1 cellular context compared by ENCODE assay signal in the genomic region with DNA sequence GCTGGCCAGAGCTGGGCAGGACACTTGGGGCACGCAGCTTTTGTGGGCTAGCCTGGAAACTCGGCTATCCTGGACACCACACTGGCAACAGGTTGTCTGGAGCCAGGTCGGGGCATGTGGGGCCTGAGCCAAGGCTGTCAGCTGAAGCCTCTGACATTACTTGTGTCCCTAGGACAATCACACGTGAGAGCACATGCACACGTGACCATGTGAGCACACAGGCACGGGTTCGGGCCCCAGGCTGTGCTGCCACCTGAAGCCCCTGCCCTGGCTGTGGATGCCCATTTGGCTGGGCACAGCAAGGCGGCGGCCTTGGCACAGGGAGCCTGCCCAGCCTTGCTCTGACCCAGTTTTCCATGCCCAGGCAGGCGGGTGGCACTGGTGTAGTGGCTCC.
TF ChIP-seq lines count a peak whose summit lies in the region.

No MANE protein-coding gene starts in this region.

TF ChIP-seq in HepG2, 621 proteins besides CTCF, POLR2A, EP300 and RAD21 (continued from another document):
- TF ChIP-seq, protein P1, sequence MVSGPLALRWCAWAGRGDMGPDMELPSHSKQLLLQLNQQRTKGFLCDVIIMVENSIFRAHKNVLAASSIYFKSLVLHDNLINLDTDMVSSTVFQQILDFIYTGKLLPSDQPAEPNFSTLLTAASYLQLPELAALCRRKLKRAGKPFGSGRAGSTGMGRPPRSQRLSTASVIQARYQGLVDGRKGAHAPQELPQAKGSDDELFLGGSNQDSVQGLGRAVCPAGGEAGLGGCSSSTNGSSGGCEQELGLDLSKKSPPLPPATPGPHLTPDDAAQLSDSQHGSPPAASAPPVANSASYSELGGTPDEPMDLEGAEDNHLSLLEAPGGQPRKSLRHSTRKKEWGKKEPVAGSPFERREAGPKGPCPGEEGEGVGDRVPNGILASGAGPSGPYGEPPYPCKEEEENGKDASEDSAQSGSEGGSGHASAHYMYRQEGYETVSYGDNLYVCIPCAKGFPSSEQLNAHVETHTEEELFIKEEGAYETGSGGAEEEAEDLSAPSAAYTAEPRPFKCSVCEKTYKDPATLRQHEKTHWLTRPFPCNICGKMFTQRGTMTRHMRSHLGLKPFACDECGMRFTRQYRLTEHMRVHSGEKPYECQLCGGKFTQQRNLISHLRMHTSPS (CRISPR knock-in tag; IDR thresholded peaks at IDR 0.05; ENCODE audit: low read depth) = no peak; the same call in 1 of the 2 replicates
- TF ChIP-seq, protein P2, sequence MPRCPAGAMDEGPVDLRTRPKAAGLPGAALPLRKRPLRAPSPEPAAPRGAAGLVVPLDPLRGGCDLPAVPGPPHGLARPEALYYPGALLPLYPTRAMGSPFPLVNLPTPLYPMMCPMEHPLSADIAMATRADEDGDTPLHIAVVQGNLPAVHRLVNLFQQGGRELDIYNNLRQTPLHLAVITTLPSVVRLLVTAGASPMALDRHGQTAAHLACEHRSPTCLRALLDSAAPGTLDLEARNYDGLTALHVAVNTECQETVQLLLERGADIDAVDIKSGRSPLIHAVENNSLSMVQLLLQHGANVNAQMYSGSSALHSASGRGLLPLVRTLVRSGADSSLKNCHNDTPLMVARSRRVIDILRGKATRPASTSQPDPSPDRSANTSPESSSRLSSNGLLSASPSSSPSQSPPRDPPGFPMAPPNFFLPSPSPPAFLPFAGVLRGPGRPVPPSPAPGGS (CRISPR knock-in tag; IDR thresholded peaks at IDR 0.05) = no peak
- no peak for TF ChIP-seq ZNF136 (CRISPR knock-in tag; IDR thresholded peaks at IDR 0.05; ENCODE audit: low read depth)
- TF ChIP-seq MAFK (conservative IDR thresholded peaks at IDR 0.05 in 1 of 2, IDR thresholded peaks at IDR 0.05 in 1 of 2; ENCODE audit: low read length in 2 of 2) = no peak
- TF ChIP-seq, protein P3, sequence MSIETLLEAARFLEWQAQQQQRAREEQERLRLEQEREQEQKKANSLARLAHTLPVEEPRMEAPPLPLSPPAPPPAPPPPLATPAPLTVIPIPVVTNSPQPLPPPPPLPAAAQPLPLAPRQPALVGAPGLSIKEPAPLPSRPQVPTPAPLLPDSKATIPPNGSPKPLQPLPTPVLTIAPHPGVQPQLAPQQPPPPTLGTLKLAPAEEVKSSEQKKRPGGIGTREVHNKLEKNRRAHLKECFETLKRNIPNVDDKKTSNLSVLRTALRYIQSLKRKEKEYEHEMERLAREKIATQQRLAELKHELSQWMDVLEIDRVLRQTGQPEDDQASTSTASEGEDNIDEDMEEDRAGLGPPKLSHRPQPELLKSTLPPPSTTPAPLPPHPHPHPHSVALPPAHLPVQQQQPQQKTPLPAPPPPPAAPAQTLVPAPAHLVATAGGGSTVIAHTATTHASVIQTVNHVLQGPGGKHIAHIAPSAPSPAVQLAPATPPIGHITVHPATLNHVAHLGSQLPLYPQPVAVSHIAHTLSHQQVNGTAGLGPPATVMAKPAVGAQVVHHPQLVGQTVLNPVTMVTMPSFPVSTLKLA (IDR thresholded peaks at IDR 0.05) = peak; percentile 44
- TF ChIP-seq, protein P4, sequence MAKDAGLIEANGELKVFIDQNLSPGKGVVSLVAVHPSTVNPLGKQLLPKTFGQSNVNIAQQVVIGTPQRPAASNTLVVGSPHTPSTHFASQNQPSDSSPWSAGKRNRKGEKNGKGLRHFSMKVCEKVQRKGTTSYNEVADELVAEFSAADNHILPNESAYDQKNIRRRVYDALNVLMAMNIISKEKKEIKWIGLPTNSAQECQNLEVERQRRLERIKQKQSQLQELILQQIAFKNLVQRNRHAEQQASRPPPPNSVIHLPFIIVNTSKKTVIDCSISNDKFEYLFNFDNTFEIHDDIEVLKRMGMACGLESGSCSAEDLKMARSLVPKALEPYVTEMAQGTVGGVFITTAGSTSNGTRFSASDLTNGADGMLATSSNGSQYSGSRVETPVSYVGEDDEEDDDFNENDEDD (CRISPR knock-in tag; IDR thresholded peaks at IDR 0.05; ENCODE audit: borderline replicate concordance) = 0 out of 2 replicates have a peak, but pooled peaks have one; percentile 31
- no peak for TF ChIP-seq ZFP90 (CRISPR knock-in tag; IDR thresholded peaks at IDR 0.05; ENCODE audit: borderline replicate concordance)
- TF ChIP-seq, protein P5, sequence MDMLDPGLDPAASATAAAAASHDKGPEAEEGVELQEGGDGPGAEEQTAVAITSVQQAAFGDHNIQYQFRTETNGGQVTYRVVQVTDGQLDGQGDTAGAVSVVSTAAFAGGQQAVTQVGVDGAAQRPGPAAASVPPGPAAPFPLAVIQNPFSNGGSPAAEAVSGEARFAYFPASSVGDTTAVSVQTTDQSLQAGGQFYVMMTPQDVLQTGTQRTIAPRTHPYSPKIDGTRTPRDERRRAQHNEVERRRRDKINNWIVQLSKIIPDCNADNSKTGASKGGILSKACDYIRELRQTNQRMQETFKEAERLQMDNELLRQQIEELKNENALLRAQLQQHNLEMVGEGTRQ (IDR thresholded peaks at IDR 0.05; ENCODE audit: low read depth, low read length) = peak; percentile 84
- TF ChIP-seq, protein P5 (CRISPR knock-in tag; IDR thresholded peaks at IDR 0.05; ENCODE audit: borderline replicate concordance) = peak; percentile 85; the same call in 1 of the 2 replicates
- TF ChIP-seq, protein P6, sequence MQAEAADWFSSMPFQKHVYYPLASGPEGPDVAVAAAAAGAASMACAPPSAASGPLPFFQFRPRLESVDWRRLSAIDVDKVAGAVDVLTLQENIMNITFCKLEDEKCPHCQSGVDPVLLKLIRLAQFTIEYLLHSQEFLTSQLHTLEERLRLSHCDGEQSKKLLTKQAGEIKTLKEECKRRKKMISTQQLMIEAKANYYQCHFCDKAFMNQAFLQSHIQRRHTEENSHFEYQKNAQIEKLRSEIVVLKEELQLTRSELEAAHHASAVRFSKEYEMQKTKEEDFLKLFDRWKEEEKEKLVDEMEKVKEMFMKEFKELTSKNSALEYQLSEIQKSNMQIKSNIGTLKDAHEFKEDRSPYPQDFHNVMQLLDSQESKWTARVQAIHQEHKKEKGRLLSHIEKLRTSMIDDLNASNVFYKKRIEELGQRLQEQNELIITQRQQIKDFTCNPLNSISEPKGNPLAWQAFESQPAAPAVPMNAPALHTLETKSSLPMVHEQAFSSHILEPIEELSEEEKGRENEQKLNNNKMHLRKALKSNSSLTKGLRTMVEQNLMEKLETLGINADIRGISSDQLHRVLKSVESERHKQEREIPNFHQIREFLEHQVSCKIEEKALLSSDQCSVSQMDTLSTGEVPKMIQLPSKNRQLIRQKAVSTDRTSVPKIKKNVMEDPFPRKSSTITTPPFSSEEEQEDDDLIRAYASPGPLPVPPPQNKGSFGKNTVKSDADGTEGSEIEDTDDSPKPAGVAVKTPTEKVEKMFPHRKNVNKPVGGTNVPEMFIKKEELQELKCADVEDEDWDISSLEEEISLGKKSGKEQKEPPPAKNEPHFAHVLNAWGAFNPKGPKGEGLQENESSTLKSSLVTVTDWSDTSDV (CRISPR knock-in tag; IDR thresholded peaks at IDR 0.05) = no peak
- no peak for TF ChIP-seq RBAK (CRISPR knock-in tag; IDR thresholded peaks at IDR 0.05)
- TF ChIP-seq ZNF24 (IDR thresholded peaks at IDR 0.05) = no peak
- no peak for TF ChIP-seq CREM (IDR thresholded peaks at IDR 0.05)
- no peak for TF ChIP-seq CREM (CRISPR knock-in tag; IDR thresholded peaks at IDR 0.05)
- TF ChIP-seq MATR3 (CRISPR knock-in tag; IDR thresholded peaks at IDR 0.05) = no peak
- no peak for TF ChIP-seq GATAD1 (CRISPR knock-in tag; IDR thresholded peaks at IDR 0.05)
- TF ChIP-seq, protein P7, sequence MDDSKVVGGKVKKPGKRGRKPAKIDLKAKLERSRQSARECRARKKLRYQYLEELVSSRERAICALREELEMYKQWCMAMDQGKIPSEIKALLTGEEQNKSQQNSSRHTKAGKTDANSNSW (CRISPR knock-in tag; IDR thresholded peaks at IDR 0.05; ENCODE audit: borderline replicate concordance) = no peak
- no peak for TF ChIP-seq ZMYM2 (CRISPR knock-in tag; IDR thresholded peaks at IDR 0.05)
- TF ChIP-seq MYC (CRISPR knock-in tag; IDR thresholded peaks at IDR 0.05; ENCODE audit: borderline replicate concordance) = 0 out of 2 replicates have a peak, but pooled peaks have one; percentile 32
- TF ChIP-seq TEAD3 (CRISPR knock-in tag; optimal IDR thresholded peaks at IDR 0.05; ENCODE audit: borderline replicate concordance) = peak; percentile 20
- no peak for TF ChIP-seq ZNF451 (CRISPR knock-in tag; IDR thresholded peaks at IDR 0.05)
- TF ChIP-seq MAFF (IDR thresholded peaks at IDR 0.05; ENCODE audit: low read depth, low read length) = no peak
- TF ChIP-seq, protein P8, sequence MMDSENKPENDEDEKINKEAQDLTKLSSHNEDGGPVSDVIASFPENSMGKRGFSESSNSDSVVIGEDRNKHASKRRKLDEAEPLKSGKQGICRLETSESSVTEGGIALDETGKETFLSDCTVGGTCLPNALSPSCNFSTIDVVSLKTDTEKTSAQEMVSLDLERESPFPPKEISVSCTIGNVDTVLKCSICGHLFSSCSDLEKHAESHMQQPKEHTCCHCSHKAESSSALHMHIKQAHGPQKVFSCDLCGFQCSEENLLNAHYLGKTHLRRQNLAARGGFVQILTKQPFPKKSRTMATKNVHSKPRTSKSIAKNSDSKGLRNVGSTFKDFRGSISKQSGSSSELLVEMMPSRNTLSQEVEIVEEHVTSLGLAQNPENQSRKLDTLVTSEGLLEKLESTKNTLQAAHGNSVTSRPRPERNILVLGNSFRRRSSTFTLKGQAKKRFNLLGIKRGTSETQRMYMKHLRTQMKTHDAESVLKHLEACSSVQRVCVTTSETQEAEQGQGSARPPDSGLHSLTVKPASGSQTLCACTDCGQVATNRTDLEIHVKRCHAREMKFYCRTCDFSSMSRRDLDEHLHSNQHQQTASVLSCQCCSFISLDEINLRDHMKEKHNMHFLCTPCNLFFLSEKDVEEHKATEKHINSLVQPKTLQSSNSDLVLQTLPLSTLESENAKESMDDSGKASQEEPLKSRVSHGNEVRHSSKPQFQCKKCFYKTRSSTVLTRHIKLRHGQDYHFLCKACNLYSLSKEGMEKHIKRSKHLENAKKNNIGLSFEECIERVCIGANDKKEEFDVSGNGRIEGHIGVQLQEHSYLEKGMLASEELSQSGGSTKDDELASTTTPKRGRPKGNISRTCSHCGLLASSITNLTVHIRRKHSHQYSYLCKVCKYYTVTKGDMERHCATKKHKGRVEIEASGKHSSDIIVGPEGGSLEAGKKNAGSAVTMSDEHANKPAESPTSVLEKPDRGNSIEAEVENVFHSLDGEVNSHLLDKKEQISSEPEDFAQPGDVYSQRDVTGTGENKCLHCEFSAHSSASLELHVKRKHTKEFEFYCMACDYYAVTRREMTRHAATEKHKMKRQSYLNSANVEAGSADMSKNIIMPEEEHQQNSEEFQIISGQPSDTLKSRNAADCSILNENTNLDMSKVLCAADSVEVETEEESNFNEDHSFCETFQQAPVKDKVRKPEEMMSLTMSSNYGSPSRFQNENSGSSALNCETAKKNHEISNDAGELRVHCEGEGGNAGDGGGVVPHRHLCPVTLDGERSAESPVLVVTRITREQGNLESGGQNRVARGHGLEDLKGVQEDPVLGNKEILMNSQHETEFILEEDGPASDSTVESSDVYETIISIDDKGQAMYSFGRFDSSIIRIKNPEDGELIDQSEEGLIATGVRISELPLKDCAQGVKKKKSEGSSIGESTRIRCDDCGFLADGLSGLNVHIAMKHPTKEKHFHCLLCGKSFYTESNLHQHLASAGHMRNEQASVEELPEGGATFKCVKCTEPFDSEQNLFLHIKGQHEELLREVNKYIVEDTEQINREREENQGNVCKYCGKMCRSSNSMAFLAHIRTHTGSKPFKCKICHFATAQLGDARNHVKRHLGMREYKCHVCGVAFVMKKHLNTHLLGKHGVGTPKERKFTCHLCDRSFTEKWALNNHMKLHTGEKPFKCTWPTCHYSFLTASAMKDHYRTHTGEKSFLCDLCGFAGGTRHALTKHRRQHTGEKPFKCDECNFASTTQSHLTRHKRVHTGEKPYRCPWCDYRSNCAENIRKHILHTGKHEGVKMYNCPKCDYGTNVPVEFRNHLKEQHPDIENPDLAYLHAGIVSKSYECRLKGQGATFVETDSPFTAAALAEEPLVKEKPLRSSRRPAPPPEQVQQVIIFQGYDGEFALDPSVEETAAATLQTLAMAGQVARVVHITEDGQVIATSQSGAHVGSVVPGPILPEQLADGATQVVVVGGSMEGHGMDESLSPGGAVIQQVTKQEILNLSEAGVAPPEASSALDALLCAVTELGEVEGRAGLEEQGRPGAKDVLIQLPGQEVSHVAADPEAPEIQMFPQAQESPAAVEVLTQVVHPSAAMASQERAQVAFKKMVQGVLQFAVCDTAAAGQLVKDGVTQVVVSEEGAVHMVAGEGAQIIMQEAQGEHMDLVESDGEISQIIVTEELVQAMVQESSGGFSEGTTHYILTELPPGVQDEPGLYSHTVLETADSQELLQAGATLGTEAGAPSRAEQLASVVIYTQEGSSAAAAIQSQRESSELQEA (CRISPR knock-in tag; IDR thresholded peaks at IDR 0.05; ENCODE audit: not compliant biosample characterization) = no peak
- TF ChIP-seq ZNF644 (CRISPR knock-in tag; IDR thresholded peaks at IDR 0.05; ENCODE audit: low read depth) = no peak
- TF ChIP-seq NFIB (CRISPR knock-in tag; IDR thresholded peaks at IDR 0.05; ENCODE audit: borderline replicate concordance) = no peak
- TF ChIP-seq MED13 (CRISPR knock-in tag; IDR thresholded peaks at IDR 0.05) = 0 out of 2 replicates have a peak, but pooled peaks have one; percentile 54
- TF ChIP-seq ZNF235 (CRISPR knock-in tag; IDR thresholded peaks at IDR 0.05; ENCODE audit: borderline replicate concordance) = no peak; the same call in 1 of the 2 replicates
- TF ChIP-seq, protein P9, sequence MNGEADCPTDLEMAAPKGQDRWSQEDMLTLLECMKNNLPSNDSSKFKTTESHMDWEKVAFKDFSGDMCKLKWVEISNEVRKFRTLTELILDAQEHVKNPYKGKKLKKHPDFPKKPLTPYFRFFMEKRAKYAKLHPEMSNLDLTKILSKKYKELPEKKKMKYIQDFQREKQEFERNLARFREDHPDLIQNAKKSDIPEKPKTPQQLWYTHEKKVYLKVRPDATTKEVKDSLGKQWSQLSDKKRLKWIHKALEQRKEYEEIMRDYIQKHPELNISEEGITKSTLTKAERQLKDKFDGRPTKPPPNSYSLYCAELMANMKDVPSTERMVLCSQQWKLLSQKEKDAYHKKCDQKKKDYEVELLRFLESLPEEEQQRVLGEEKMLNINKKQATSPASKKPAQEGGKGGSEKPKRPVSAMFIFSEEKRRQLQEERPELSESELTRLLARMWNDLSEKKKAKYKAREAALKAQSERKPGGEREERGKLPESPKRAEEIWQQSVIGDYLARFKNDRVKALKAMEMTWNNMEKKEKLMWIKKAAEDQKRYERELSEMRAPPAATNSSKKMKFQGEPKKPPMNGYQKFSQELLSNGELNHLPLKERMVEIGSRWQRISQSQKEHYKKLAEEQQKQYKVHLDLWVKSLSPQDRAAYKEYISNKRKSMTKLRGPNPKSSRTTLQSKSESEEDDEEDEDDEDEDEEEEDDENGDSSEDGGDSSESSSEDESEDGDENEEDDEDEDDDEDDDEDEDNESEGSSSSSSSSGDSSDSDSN (CRISPR knock-in tag; IDR thresholded peaks at IDR 0.05) = no peak
- TF ChIP-seq ZNF749 (CRISPR knock-in tag; IDR thresholded peaks at IDR 0.05; ENCODE audit: borderline replicate concordance) = no peak
- no peak for TF ChIP-seq SP2 (CRISPR knock-in tag; IDR thresholded peaks at IDR 0.05)
- no peak for TF ChIP-seq ZEB1 (IDR thresholded peaks at IDR 0.05; ENCODE audit: insufficient replicate concordance, low read depth)
- no peak for TF ChIP-seq EED (CRISPR knock-in tag; IDR thresholded peaks at IDR 0.05)
- TF ChIP-seq TP53 (CRISPR knock-in tag; conservative IDR thresholded peaks at IDR 0.05) = 0 out of 2 replicates have a peak, but pooled peaks have one; percentile 11
- no peak for TF ChIP-seq MTF2 (CRISPR knock-in tag; IDR thresholded peaks at IDR 0.05; ENCODE audit: borderline replicate concordance)
- no peak for TF ChIP-seq TBP (CRISPR knock-in tag; IDR thresholded peaks at IDR 0.05)
